In genomic region chr16:85029413-85029794, GRCh38 we compare ENCODE assay signal across 1 cellular context.
TF ChIP-seq lines count a peak whose summit lies in the region.

No MANE protein-coding gene starts in this region.

TF ChIP-seq in HepG2, 621 proteins besides CTCF, POLR2A, EP300 and RAD21:
- peak; percentile 71 for TF ChIP-seq FOSL2 (CRISPR knock-in tag; IDR thresholded peaks at IDR 0.05)
- no peak for TF ChIP-seq KLF9 (CRISPR knock-in tag; IDR thresholded peaks at IDR 0.05; ENCODE audit: low read depth)
- TF ChIP-seq, protein P1, sequence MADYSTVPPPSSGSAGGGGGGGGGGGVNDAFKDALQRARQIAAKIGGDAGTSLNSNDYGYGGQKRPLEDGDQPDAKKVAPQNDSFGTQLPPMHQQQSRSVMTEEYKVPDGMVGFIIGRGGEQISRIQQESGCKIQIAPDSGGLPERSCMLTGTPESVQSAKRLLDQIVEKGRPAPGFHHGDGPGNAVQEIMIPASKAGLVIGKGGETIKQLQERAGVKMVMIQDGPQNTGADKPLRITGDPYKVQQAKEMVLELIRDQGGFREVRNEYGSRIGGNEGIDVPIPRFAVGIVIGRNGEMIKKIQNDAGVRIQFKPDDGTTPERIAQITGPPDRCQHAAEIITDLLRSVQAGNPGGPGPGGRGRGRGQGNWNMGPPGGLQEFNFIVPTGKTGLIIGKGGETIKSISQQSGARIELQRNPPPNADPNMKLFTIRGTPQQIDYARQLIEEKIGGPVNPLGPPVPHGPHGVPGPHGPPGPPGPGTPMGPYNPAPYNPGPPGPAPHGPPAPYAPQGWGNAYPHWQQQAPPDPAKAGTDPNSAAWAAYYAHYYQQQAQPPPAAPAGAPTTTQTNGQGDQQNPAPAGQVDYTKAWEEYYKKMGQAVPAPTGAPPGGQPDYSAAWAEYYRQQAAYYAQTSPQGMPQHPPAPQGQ (CRISPR knock-in tag; IDR thresholded peaks at IDR 0.05; ENCODE audit: borderline replicate concordance) = no peak
- no peak for TF ChIP-seq YEATS2 (CRISPR knock-in tag; IDR thresholded peaks at IDR 0.05; ENCODE audit: borderline replicate concordance)
- TF ChIP-seq MIXL1 (CRISPR knock-in tag; IDR thresholded peaks at IDR 0.05) = no peak
